ENCODE assay signal across 8 cellular contexts in the genomic region with DNA sequence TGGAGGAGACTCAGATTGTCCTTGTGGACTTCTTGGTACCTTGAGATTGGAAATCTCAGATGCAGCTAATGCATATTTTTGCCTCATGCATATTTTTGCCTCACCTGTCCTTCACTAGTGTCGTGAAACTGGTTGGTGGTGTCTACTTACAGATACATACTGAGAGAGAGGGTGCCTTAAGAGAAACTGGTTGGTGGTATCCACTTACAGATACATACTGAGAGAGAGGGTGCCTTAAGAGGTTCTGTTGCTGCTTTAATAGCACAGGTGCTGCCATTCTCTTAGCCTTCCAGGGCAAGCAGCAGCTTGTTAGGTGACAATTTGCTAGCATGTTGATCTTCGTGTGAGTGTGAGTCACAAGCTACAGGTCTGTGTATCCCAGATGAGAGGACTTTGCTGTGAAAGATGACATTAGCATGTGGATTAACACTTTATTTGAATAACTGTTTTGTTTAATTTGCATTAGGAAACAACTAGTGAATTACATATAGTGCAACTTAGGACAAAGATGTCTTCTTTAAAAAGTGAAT. TPM values are rescaled to one million over a fixed set of nuclear protein-coding genes. Genes with fewer than 3 reads are reported as not detected.
DNase-seq lines count a peak whose midpoint lies in the region; ATAC-seq and TF ChIP-seq lines count a peak whose summit lies in the region.

No MANE protein-coding gene starts in this region.

- no peaks in the 10 kb centered on the region for H3K27me3 ChIP-seq in DOHH2 (ENCODE audit: control insufficient read depth, low read length)
- H3K27me3 ChIP-seq in Loucy (ENCODE audit: insufficient read depth, low read length, poor library complexity, severe bottlenecking) = no peaks in the 10 kb centered on the region
- H3K27me3 ChIP-seq in Peyer's patch = no peaks in the 10 kb centered on the region

- H4K20me1 ChIP-seq in DOHH2 (ENCODE audit: control insufficient read depth, insufficient read depth, low read depth, low read length) (no peaks in the 10 kb centered on the region), Loucy (ENCODE audit: insufficient read depth, low read length, poor library complexity, severe bottlenecking) (peaks cover 21% of the 10 kb centered on the region)

- H3K9ac ChIP-seq in Loucy (ENCODE audit: low read depth, low read length, poor library complexity, severe bottlenecking) = peak overlapping the region; percentile 97

- no peaks in the 10 kb centered on the region for H3K9me2 ChIP-seq in DOHH2 (replicated peaks; ENCODE audit: control insufficient read depth, low read length)
- H3K9me2 ChIP-seq in Loucy (replicated peaks; ENCODE audit: low read depth, low read length) = no peaks in the 10 kb centered on the region

- H3K27ac Mint-ChIP-seq in activated CD4-positive, alpha-beta memory T cell treated with anti-CD3 and anti-CD28 coated beads, Interleukin-2, amount 10 ng/mL, durations not matched to agents 7 days and 5 days = peak overlapping the region; percentile 82
- peak overlapping the region in 7 of 10 donors; percentile 20 to 96 (median 67) for H3K27ac Mint-ChIP-seq in naive thymus-derived CD8-positive, alpha-beta T cell

- CTCF ChIA-PET in activated CD4-positive, alpha-beta memory T cell treated with anti-CD3 and anti-CD28 coated beads, Interleukin-2, amount 10 ng/mL, durations not matched to agents 7 days and 5 days (lab: Charles Lee) = interaction anchor here (13.2 kb wide), 1 partner anchor 16 kb away, joined by 161 read pairs; no protein-coding TSS in a partner anchor

- H3K79me2 ChIP-seq in DOHH2 (ENCODE audit: control insufficient read depth, low read length) (peaks cover 76% of the 10 kb centered on the region), Loucy (ENCODE audit: insufficient read depth, low read length) (peaks cover 70% of the 10 kb centered on the region)

- peaks cover 66% of the 10 kb centered on the region for H3K36me3 ChIP-seq in DOHH2 (ENCODE audit: control insufficient read depth, low read length)
- H3K36me3 ChIP-seq in Loucy (ENCODE audit: insufficient read depth, low read length) = 0 out of 2 replicates have a peak, but pooled peaks cover 8% of the 10 kb centered on the region
- no peaks in the 10 kb centered on the region for H3K36me3 ChIP-seq in Peyer's patch

- H3F3A ChIP-seq in DOHH2 (ENCODE audit: control insufficient read depth, insufficient read depth) (peaks cover 39% of the 10 kb centered on the region), Loucy (ENCODE audit: low read depth) (peaks cover 10% of the 10 kb centered on the region; the same call in 1 of the 2 replicates)

- no peaks in the 10 kb centered on the region for H3K9me3 Mint-ChIP-seq in activated CD4-positive, alpha-beta memory T cell treated with anti-CD3 and anti-CD28 coated beads, Interleukin-2, amount 10 ng/mL, durations not matched to agents 7 days and 5 days
- H3K9me3 Mint-ChIP-seq in naive thymus-derived CD8-positive, alpha-beta T cell = no peaks in the 10 kb centered on the region

- H3K9me3 ChIP-seq in DOHH2 (ENCODE audit: control insufficient read depth, insufficient read depth, low read length) = no peaks in the 10 kb centered on the region
- no peaks in the 10 kb centered on the region for H3K9me3 ChIP-seq in Loucy (ENCODE audit: insufficient read depth, low read depth, low read length)
- H3K9me3 ChIP-seq in Peyer's patch = no peaks in the 10 kb centered on the region

- no peak for DNase-seq in activated CD4-positive, alpha-beta memory T cell treated with anti-CD3 and anti-CD28 coated beads, Interleukin-2, amount 10 ng/mL, durations not matched to agents 7 days and 5 days
- no peak for DNase-seq in naive thymus-derived CD8-positive, alpha-beta T cell
- DNase-seq in Peyer's patch = no peak

- H3K36me3 Mint-ChIP-seq in activated CD4-positive, alpha-beta memory T cell treated with anti-CD3 and anti-CD28 coated beads, Interleukin-2, amount 10 ng/mL, durations not matched to agents 7 days and 5 days (ENCODE audit: low read depth) = peaks cover 50% of the 10 kb centered on the region
- peaks cover 0 to 3% (median 0%) of the 10 kb centered on the region in 3 donors for H3K36me3 Mint-ChIP-seq in naive thymus-derived CD8-positive, alpha-beta T cell

- H3K4me2 ChIP-seq in DOHH2 (ENCODE audit: low read length) (peak overlapping the region; percentile 77), Loucy (ENCODE audit: low read depth, low read length, poor library complexity, severe bottlenecking) (peak overlapping the region; percentile 84)

- H3K4me1 ChIP-seq in DOHH2 (ENCODE audit: control insufficient read depth, low read length) (peaks cover 71% of the 10 kb centered on the region), Loucy (ENCODE audit: insufficient read depth, low read length, poor library complexity, severe bottlenecking) (peaks cover 40% of the 10 kb centered on the region), Peyer's patch (peaks cover 0 to 18% (median 0%) of the 10 kb centered on the region in 4 donors)

- H3K27me3 Mint-ChIP-seq in activated CD4-positive, alpha-beta memory T cell treated with anti-CD3 and anti-CD28 coated beads, Interleukin-2, amount 10 ng/mL, durations not matched to agents 7 days and 5 days = no peaks in the 10 kb centered on the region
- H3K27me3 Mint-ChIP-seq in naive thymus-derived CD8-positive, alpha-beta T cell = no peaks in the 10 kb centered on the region

- H3K27ac ChIP-seq in DOHH2 (ENCODE audit: low read depth, low read length) (peak overlapping the region; percentile 74), Peyer's patch (peak overlapping the region in 1 of 4 donors; percentile 9)

- H3K4me3 ChIP-seq in DOHH2 (ENCODE audit: low read length) (peak overlapping the region; percentile 93), Loucy (ENCODE audit: low read length, poor library complexity, severe bottlenecking) (peak overlapping the region; percentile 90), Peyer's patch (no peak overlapping the region)

- POLR2A ChIA-PET in activated CD4-positive, alpha-beta memory T cell treated with anti-CD3 and anti-CD28 coated beads, Interleukin-2, amount 10 ng/mL, durations not matched to agents 7 days and 5 days (lab: Charles Lee) = interaction anchor here (0.8 to 5.0 kb wide), 12 partner anchors 11 to 304 kb away, joined by 3 to 104 read pairs (median 8); partner anchors contain the start of genes FAM200C and PWWP2A
- POLR2A ChIA-PET in naive thymus-derived CD8-positive, alpha-beta T cell (lab: Charles Lee) = interaction anchor here (1.4 kb wide), 1 partner anchor 15 kb away, joined by 5 read pairs; no protein-coding TSS in a partner anchor

- no peak overlapping the region for H2AFZ ChIP-seq in Loucy (ENCODE audit: low read length)

- H3K4me1 Mint-ChIP-seq in activated CD4-positive, alpha-beta memory T cell treated with anti-CD3 and anti-CD28 coated beads, Interleukin-2, amount 10 ng/mL, durations not matched to agents 7 days and 5 days = peaks cover 62% of the 10 kb centered on the region
- H3K4me1 Mint-ChIP-seq in naive thymus-derived CD8-positive, alpha-beta T cell = peaks cover 15 to 66% (median 55%) of the 10 kb centered on the region in 4 donors

- TF ChIP-seq CTCF in DOHH2 (IDR thresholded peaks at IDR 0.05; ENCODE audit: low read depth, low read length, poor library complexity, severe bottlenecking) (no peak), Loucy (conservative IDR thresholded peaks at IDR 0.05; ENCODE audit: low read length) (no peak), Peyer's patch (IDR thresholded peaks at IDR 0.05) (no peak)

- peak overlapping the region; percentile 91 for H3K4me3 Mint-ChIP-seq in activated CD4-positive, alpha-beta memory T cell treated with anti-CD3 and anti-CD28 coated beads, Interleukin-2, amount 10 ng/mL, durations not matched to agents 7 days and 5 days
- H3K4me3 Mint-ChIP-seq in naive thymus-derived CD8-positive, alpha-beta T cell = peak overlapping the region in 3 of 10 donors; percentile 22 to 97 (median 40)

- TF ChIP-seq POLR2A in Peyer's patch (IDR thresholded peaks at IDR 0.05) = no peak

- ATAC-seq in naive thymus-derived CD8-positive, alpha-beta T cell = no peak
- ATAC-seq in GM21528 (IDR thresholded peaks at IDR 0.05; ENCODE audit: low FRiP score, unreplicated experiment) = no peak
- ATAC-seq in GM21390 (IDR thresholded peaks at IDR 0.05; ENCODE audit: unreplicated experiment) = no peak
- no peak for ATAC-seq in GM19455 (IDR thresholded peaks at IDR 0.05; ENCODE audit: unreplicated experiment)

RNA-seq across cellular contexts. Expression of gene PTTG1, which starts 1.4 kb away (rescaled TPM):
- total RNA-seq in activated CD4-positive, alpha-beta memory T cell treated with anti-CD3 and anti-CD28 coated beads, Interleukin-2, amount 10 ng/mL, durations not matched to agents 7 days and 5 days = 100 to 1,000 TPM; 223 to 226 TPM
- 1 to 10 TPM; 2.7 to 4.2 TPM for total RNA-seq in naive thymus-derived CD8-positive, alpha-beta T cell
- 10 to 100 TPM in 1 of 3 donors, 1 to 10 TPM in 2; 7.1 to 18.9 (median 8.9) TPM for polyA plus RNA-seq in naive thymus-derived CD8-positive, alpha-beta T cell
- total RNA-seq in Peyer's patch = 10 to 100 TPM in 3 of 4 donors, 1 to 10 TPM in 1; 9.1 to 36.3 (median 14.4) TPM

RNA-seq across cellular contexts. Expression of gene SLU7, which starts 4.2 kb away (rescaled TPM):
- total RNA-seq in activated CD4-positive, alpha-beta memory T cell treated with anti-CD3 and anti-CD28 coated beads, Interleukin-2, amount 10 ng/mL, durations not matched to agents 7 days and 5 days = 10 to 100 TPM; 65.5 to 72.7 TPM
- total RNA-seq in naive thymus-derived CD8-positive, alpha-beta T cell = 10 to 100 TPM; 94.2 to 95.0 TPM
- 10 to 100 TPM; 70.5 to 79.8 (median 71.1) TPM for polyA plus RNA-seq in naive thymus-derived CD8-positive, alpha-beta T cell
- total RNA-seq in Peyer's patch = 10 to 100 TPM; 45.5 to 94.9 (median 61.1) TPM

RNA-seq across cellular contexts. Expression of gene FAM200C, which starts 23.2 kb away (rescaled TPM):
- total RNA-seq in activated CD4-positive, alpha-beta memory T cell treated with anti-CD3 and anti-CD28 coated beads, Interleukin-2, amount 10 ng/mL, durations not matched to agents 7 days and 5 days = 1 to 10 TPM in 1 of 2 experiments, under 1 TPM in 1; 0.95 to 1.0 TPM
- total RNA-seq in naive thymus-derived CD8-positive, alpha-beta T cell = under 1 TPM; 0.47 to 0.49 TPM
- polyA plus RNA-seq in naive thymus-derived CD8-positive, alpha-beta T cell = under 1 TPM; 0.15 to 0.47 (median 0.24) TPM
- 1 to 10 TPM in 2 of 4 donors, under 1 TPM in 1, not detected in 1; 0.66 to 2.3 (median 1.1) TPM for total RNA-seq in Peyer's patch

RNA-seq across cellular contexts. Expression of gene C1QTNF2, which starts 52.7 kb away (rescaled TPM):
- not detected for total RNA-seq in activated CD4-positive, alpha-beta memory T cell treated with anti-CD3 and anti-CD28 coated beads, Interleukin-2, amount 10 ng/mL, durations not matched to agents 7 days and 5 days
- total RNA-seq in naive thymus-derived CD8-positive, alpha-beta T cell = not detected
- not detected for polyA plus RNA-seq in naive thymus-derived CD8-positive, alpha-beta T cell
- 1 to 10 TPM in 1 of 4 donors, under 1 TPM in 2, not detected in 1; 0.54 to 2.8 (median 0.88) TPM for total RNA-seq in Peyer's patch

Comparison
In these comparisons a context has a peak if more than half of its experiments do, and no peak if none do; other contexts are left out.
1. H3K4me3 ChIP-seq: peak in DOHH2 (single experiment) and Loucy (single experiment); none in Peyer's patch (0 of 4).
2. RNA of gene PTTG1, which starts 1.4 kb away (total RNA-seq): 223 to 226 TPM in activated CD4-positive, alpha-beta memory T cell treated with anti-CD3 and anti-CD28 coated beads, Interleukin-2, amount 10 ng/mL, durations not matched to agents 7 days and 5 days; 9.1 to 36.3 TPM in Peyer's patch and 2.7 to 4.2 TPM in naive thymus-derived CD8-positive, alpha-beta T cell; every median in the first group is over 4 times any median in the second.